Comparison of ENCODE assay signal across 36 cellular contexts in the genomic region with DNA sequence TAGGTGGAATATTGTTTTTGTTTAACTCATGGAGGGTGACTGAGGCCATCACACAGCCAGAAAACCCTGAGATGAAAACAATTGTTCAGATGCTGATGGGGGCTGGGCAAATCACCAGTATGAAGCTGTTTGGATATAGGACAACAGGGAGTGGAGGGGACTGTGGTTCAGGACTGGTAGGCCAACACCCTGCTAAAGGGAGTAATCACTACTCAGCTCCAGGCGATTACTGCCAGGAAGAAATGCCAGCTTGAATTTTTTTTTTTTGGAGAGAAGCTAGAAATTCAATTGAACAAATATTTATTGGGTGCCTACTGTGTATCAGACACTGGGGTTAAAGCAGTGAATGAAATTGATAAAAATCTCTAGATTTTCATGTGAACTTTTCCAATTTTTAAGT. TPM values are rescaled to one million over a fixed set of nuclear protein-coding genes. Genes with fewer than 3 reads are reported as not detected.
"Had no signal": no experiment of that assay in that cellular context is flagged by ENCODE, and none has a peak within 500 bp of the region (broad histone marks: within the 10 kb centered on the region; RNA-seq: fewer than 3 reads in every experiment).

No MANE protein-coding gene starts in this region.

- H3K27ac ChIP-seq: colonic mucosa, coronary artery, dorsolateral prefrontal cortex, epithelial cell of prostate, esophagus muscularis mucosa, esophagus squamous epithelium, foreskin keratinocyte, gastrocnemius medialis, gastroesophageal sphincter, heart left ventricle, heart right ventricle had no signal

- H3K36me3 ChIP-seq: colonic mucosa, esophagus muscularis mucosa, esophagus squamous epithelium, gastrocnemius medialis, gastroesophageal sphincter, heart left ventricle, heart right ventricle had no signal

- H3K9me3 Mint-ChIP-seq: dendritic cell treated with granulocyte-macrophage colony-stimulating factor and Interleukin-4, amounts not matched to agents 40 ng/mL and 50 ng/mL, for 4 days; endodermal cell had no signal

- ATAC-seq: effector memory CD8-positive, alpha-beta T cell; esophagus mucosa; foreskin keratinocyte; gastrocnemius medialis; gastroesophageal sphincter had no signal

- DNase-seq: colonic mucosa; cortex of kidney; dermis blood vessel endothelial cell; dorsolateral prefrontal cortex; effector CD4-positive, alpha-beta T cell; effector CD8-positive, alpha-beta T cell; effector memory CD4-positive, alpha-beta T cell; effector memory CD8-positive, alpha-beta T cell; endodermal cell; erythroblast; esophagus squamous epithelium; foreskin fibroblast; foreskin keratinocyte; foreskin melanocyte; gastrocnemius medialis; glutamatergic neuron; head of caudate nucleus; heart left ventricle; heart right ventricle had no signal

- H3K27me3 ChIP-seq: colonic mucosa, dorsolateral prefrontal cortex, esophagus muscularis mucosa, gastrocnemius medialis, gastroesophageal sphincter, heart left ventricle, heart right ventricle had no signal

- H3K9me3 ChIP-seq: colonic mucosa, esophagus muscularis mucosa, esophagus squamous epithelium, gastrocnemius medialis, gastroesophageal sphincter, heart left ventricle, heart right ventricle had no signal

- H3K27ac Mint-ChIP-seq: dendritic cell treated with granulocyte-macrophage colony-stimulating factor and Interleukin-4, amounts not matched to agents 40 ng/mL and 50 ng/mL, for 4 days; effector memory CD8-positive, alpha-beta T cell; endodermal cell had no signal

- H3K4me3 Mint-ChIP-seq: dendritic cell treated with granulocyte-macrophage colony-stimulating factor and Interleukin-4, amounts not matched to agents 40 ng/mL and 50 ng/mL, for 4 days; effector memory CD8-positive, alpha-beta T cell; endodermal cell had no signal

- H3K4me1 ChIP-seq: colonic mucosa, foreskin keratinocyte had no signal

- FAIRE-seq: colon, endometrium, endothelial cell of umbilical vein, frontal cortex had no signal

- H3K4me3 ChIP-seq: colonic mucosa, coronary artery, dorsolateral prefrontal cortex, esophagus muscularis mucosa, esophagus squamous epithelium, gastrocnemius medialis, gastroesophageal sphincter, heart left ventricle, heart right ventricle had no signal

RNA-seq across cellular contexts. Expression of gene TNP1, which starts 37.4 kb away (rescaled TPM):
- total RNA-seq: chondrocyte, colonic mucosa, dermis blood vessel endothelial cell, dermis microvascular lymphatic vessel endothelial cell, dorsolateral prefrontal cortex, endodermal cell, endothelial cell of umbilical vein, epithelial cell of proximal tubule, esophagus mucosa, esophagus muscularis mucosa, esophagus squamous epithelium, fibroblast of lung, fibroblast of villous mesenchyme, foreskin keratinocyte, frontal cortex, gastrocnemius medialis, gastroesophageal sphincter, glomerular endothelial cell, heart left ventricle, heart right ventricle had no signal
- polyA plus RNA-seq: endothelial cell of umbilical vein, esophagus, fibroblast of lung, foreskin keratinocyte, heart left ventricle, heart right ventricle had no signal
